ENCODE assay signal across 14 cellular contexts in genomic region chr5:34571380-34572041, GRCh38.
A peak's percentile ranks its signal among the peaks of the same experiment; 100 is the strongest.
DNase-seq lines count a peak whose midpoint lies in the region; ATAC-seq and TF ChIP-seq lines count a peak whose summit lies in the region.
"Had no signal": no experiment of that assay in that cellular context is flagged by ENCODE, and none has a peak within 500 bp of the region (broad histone marks: within the 10 kb centered on the region; RNA-seq: fewer than 3 reads in every experiment).

No MANE protein-coding gene starts in this region.

- H3K27ac ChIP-seq in PC-9 = peak overlapping the region; percentile 62
- H3K27ac ChIP-seq in fibroblast of lung (ENCODE audit: insufficient read depth, low read length) = peak overlapping the region; percentile 90
- peak overlapping the region; percentile 90 for H3K27ac ChIP-seq in osteoblast (ENCODE audit: low read depth, low read length)
- no peak overlapping the region for H3K27ac ChIP-seq in WERI-Rb-1

- peak; percentile 30 for DNase-seq in ELF-1 (ENCODE audit: low read depth, low spot score)
- no peak for DNase-seq in PC-9
- peak; percentile 56 to 89 for DNase-seq in fibroblast of lung (ENCODE audit: low read depth in 2 of 2)
- DNase-seq in osteoblast (ENCODE audit: insufficient read length, low spot score, missing footprints) = peak; percentile 73
- DNase-seq in WERI-Rb-1 = no peak
- no peak for DNase-seq in NCI-H187 treated with DMSO at 0.1 percent for 48 hours (lab: John Stamatoyannopoulos, UW)
- DNase-seq: activated CD4-positive, alpha-beta memory T cell treated with anti-CD3 and anti-CD28 coated beads, Interleukin-2, amount 10 ng/mL, durations not matched to agents 7 days and 5 days; activated naive CD8-positive, alpha-beta T cell treated with anti-CD3 and anti-CD28 coated beads, Interleukin-2, amount 10 ng/mL, durations not matched to agents 7 days and 5 days; naive thymus-derived CD4-positive, alpha-beta T cell; NCI-H1105 treated with DMSO at 0.1 percent for 48 hours; NCI-H774; stimulated activated CD4-positive, alpha-beta T cell treated with anti-CD3 and anti-CD28 coated beads, Interleukin-12 subunit alpha, Interleukin-12 subunit beta, amount 100 ng/mL, for 4 hours had no signal

- H3K4me1 ChIP-seq in PC-9 (replicated peaks; ENCODE audit: insufficient read depth) (peaks cover 17% of the 10 kb centered on the region), fibroblast of lung (ENCODE audit: control insufficient read depth, extremely low read depth, insufficient read depth, low read length) (peaks cover 23% of the 10 kb centered on the region), osteoblast (ENCODE audit: insufficient read depth, low read length) (peaks cover 27% of the 10 kb centered on the region)

- no peaks in the 10 kb centered on the region for H4K20me1 ChIP-seq in PC-9 (ENCODE audit: insufficient read depth)
- H4K20me1 ChIP-seq in fibroblast of lung (ENCODE audit: control insufficient read depth, extremely low read depth, insufficient read depth, low read length) = no peaks in the 10 kb centered on the region
- H4K20me1 ChIP-seq in osteoblast (ENCODE audit: insufficient read depth, low read length) = no peaks in the 10 kb centered on the region

- H3K4me2 ChIP-seq in PC-9 (peak overlapping the region; percentile 6; the same call in 1 of the 2 replicates), fibroblast of lung (ENCODE audit: extremely low read depth, insufficient read depth, low read length) (peak overlapping the region; percentile 40), osteoblast (ENCODE audit: insufficient read depth, low read length) (peak overlapping the region; percentile 81)

- ATAC-seq in GM18870 (IDR thresholded peaks at IDR 0.05; ENCODE audit: unreplicated experiment) (no peak), HG03045 (IDR thresholded peaks at IDR 0.05; ENCODE audit: unreplicated experiment) (no peak)
- ATAC-seq: naive thymus-derived CD4-positive, alpha-beta T cell had no signal

- POLR2A ChIA-PET in PC-9 (lab: Charles Lee; ENCODE audit: unreplicated experiment) = interaction anchor here (0.9 kb wide), 1 partner anchor 9 kb away, joined by 3 read pairs; no protein-coding TSS in a partner anchor

- H3F3A ChIP-seq in PC-9 (ENCODE audit: insufficient read depth, low read depth) = no peaks in the 10 kb centered on the region; the same call in 1 of the 2 replicates

- H3K36me3 ChIP-seq in PC-9 (ENCODE audit: low read depth) (no peaks in the 10 kb centered on the region), fibroblast of lung (ENCODE audit: control insufficient read depth, insufficient read depth, low read length) (no peaks in the 10 kb centered on the region), osteoblast (ENCODE audit: insufficient read depth, low read length) (no peaks in the 10 kb centered on the region), WERI-Rb-1 (no peaks in the 10 kb centered on the region)

- H3K9me3 ChIP-seq in PC-9 (ENCODE audit: insufficient read depth, low read depth) = no peaks in the 10 kb centered on the region
- H3K9me3 ChIP-seq in fibroblast of lung (ENCODE audit: control insufficient read depth, insufficient read depth, low read depth, low read length) = no peaks in the 10 kb centered on the region
- no peaks in the 10 kb centered on the region for H3K9me3 ChIP-seq in osteoblast (ENCODE audit: low read depth, low read length)
- H3K9me3 ChIP-seq in WERI-Rb-1 (ENCODE audit: severe bottlenecking) = no peaks in the 10 kb centered on the region

- H3K9ac ChIP-seq in fibroblast of lung (ENCODE audit: insufficient read depth, low read length) = peak overlapping the region; percentile 31

- H3K4me3 ChIP-seq in PC-9 (no peak overlapping the region), fibroblast of lung (replicated peaks in 1 of 4; ENCODE audit: control extremely low read depth in 1 of 4, insufficient read depth in 1 of 4, low read depth in 3 of 4, low read length in 4 of 4) (peak overlapping the region in 1 of 4 experiments; percentile 15), osteoblast (ENCODE audit: insufficient read depth, low read length) (peak overlapping the region; percentile 39), WERI-Rb-1 (ENCODE audit: low read depth, low read length) (no peak overlapping the region)

- H3K79me2 ChIP-seq in PC-9 (ENCODE audit: low read depth) (no peaks in the 10 kb centered on the region), fibroblast of lung (ENCODE audit: control insufficient read depth, insufficient read depth, low read length) (no peaks in the 10 kb centered on the region), osteoblast (ENCODE audit: insufficient read depth, low read length) (no peaks in the 10 kb centered on the region)

- H3K27me3 ChIP-seq in PC-9 (ENCODE audit: insufficient read depth, low read depth) (no peaks in the 10 kb centered on the region), fibroblast of lung (ENCODE audit: control insufficient read depth, insufficient read depth, low read length) (no peaks in the 10 kb centered on the region), osteoblast (ENCODE audit: insufficient read depth, low read length) (no peaks in the 10 kb centered on the region), WERI-Rb-1 (ENCODE audit: insufficient read depth, low read depth, severe bottlenecking) (no peaks in the 10 kb centered on the region)

- peak overlapping the region; percentile 35; the same call in 1 of the 2 replicates for H2AFZ ChIP-seq in PC-9
- H2AFZ ChIP-seq in fibroblast of lung (ENCODE audit: low read length) = peak overlapping the region; percentile 52
- peak overlapping the region; percentile 19 for H2AFZ ChIP-seq in osteoblast (ENCODE audit: low read length)

- intact Hi-C loops in PC-9 (cut with micrococcal nuclease; ENCODE audit: unreplicated experiment) = no loop called here

- no peak for TF ChIP-seq CTCF in PC-9 (conservative IDR thresholded peaks at IDR 0.05)
- TF ChIP-seq CTCF in fibroblast of lung (conservative IDR thresholded peaks at IDR 0.05 in 1 of 2, IDR thresholded peaks at IDR 0.05 in 1 of 2; ENCODE audit: low read depth in 1 of 2, low read length in 2 of 2) = no peak
- TF ChIP-seq CTCF in osteoblast (IDR thresholded peaks at IDR 0.05; ENCODE audit: extremely low read depth, low read depth, low read length) = no peak
- no peak for TF ChIP-seq CTCF in WERI-Rb-1 (IDR thresholded peaks at IDR 0.05; ENCODE audit: low read depth, low read length)

- H3K9me2 ChIP-seq in PC-9 (ENCODE audit: insufficient read depth) = no peaks in the 10 kb centered on the region

- CTCF ChIA-PET in PC-9 (lab: Charles Lee) = no interaction called here

- no TSS peak for BruUV-seq in PC-9 (replicated peaks; lab: Mats Ljungman, UMichigan)

Comparison
In these comparisons a context has a peak if more than half of its experiments do, and no peak if none do; other contexts are left out.
1. DNase-seq: peak in ELF-1 (single experiment), fibroblast of lung (2 of 2) and osteoblast (single experiment); none in PC-9 (0 of 2), WERI-Rb-1 (single experiment) and NCI-H187 treated with DMSO at 0.1 percent for 48 hours (single experiment).
2. H3K4me2 ChIP-seq: peak in every context shown above with its lines; median percentile 81 in osteoblast; 40 in fibroblast of lung; 6 in PC-9.
3. Peak in every context shown above with its lines, with median percentiles within 50 percentile points of each other: H2AFZ ChIP-seq.